ENCODE assay signal across 4 cellular contexts in the genomic region with DNA sequence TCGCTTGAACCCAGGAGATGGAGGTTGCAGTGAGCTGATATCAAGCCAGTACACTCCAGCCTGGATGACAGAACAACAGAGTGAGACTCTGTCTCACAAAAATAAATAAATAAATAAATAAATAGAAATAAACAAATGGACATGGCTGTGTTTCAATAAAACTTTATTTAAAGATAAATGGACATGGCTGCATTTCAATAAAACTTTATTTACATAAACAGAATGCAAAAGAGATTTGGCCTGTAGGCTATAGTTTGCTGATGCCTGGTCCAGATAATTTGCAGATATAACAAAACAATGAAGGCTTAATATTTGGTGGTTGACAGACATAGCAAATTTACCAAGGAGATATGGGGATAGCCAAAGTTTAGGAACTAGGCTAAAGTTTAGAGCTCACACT.
TF ChIP-seq lines count a peak whose summit lies in the region.

No MANE protein-coding gene starts in this region.

TF ChIP-seq in HepG2, 621 proteins besides CTCF, POLR2A, EP300 and RAD21 (continues in another document):
- no peak for TF ChIP-seq DRAP1 (CRISPR knock-in tag; IDR thresholded peaks at IDR 0.05)

TF ChIP-seq in A549, 52 proteins besides CTCF, POLR2A, EP300 and RAD21:
- TF ChIP-seq CBX8 (IDR thresholded peaks at IDR 0.05), result no peak
- no peak for TF ChIP-seq NFE2L2 (conservative IDR thresholded peaks at IDR 0.05; ENCODE audit: low read length)
- TF ChIP-seq RFX5 (IDR thresholded peaks at IDR 0.05), result no peak
- TF ChIP-seq, protein P1, sequence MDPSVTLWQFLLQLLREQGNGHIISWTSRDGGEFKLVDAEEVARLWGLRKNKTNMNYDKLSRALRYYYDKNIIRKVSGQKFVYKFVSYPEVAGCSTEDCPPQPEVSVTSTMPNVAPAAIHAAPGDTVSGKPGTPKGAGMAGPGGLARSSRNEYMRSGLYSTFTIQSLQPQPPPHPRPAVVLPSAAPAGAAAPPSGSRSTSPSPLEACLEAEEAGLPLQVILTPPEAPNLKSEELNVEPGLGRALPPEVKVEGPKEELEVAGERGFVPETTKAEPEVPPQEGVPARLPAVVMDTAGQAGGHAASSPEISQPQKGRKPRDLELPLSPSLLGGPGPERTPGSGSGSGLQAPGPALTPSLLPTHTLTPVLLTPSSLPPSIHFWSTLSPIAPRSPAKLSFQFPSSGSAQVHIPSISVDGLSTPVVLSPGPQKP (IDR thresholded peaks at IDR 0.05; ENCODE audit: low read depth, low read length), result no peak
- TF ChIP-seq REST (IDR thresholded peaks at IDR 0.05), result no peak
- no peak for TF ChIP-seq CEBPB (IDR thresholded peaks at IDR 0.05)
- no peak for TF ChIP-seq MAFK (IDR thresholded peaks at IDR 0.05; ENCODE audit: partially characterized antibody)
- no peak for TF ChIP-seq HOXB13 (CRISPR knock-in tag; IDR thresholded peaks at IDR 0.05; ENCODE audit: low read depth)
- TF ChIP-seq EHMT2 (IDR thresholded peaks at IDR 0.05; ENCODE audit: low read depth), result no peak
- no peak for TF ChIP-seq HOXB5 (CRISPR knock-in tag; IDR thresholded peaks at IDR 0.05)
- TF ChIP-seq HOXA7 (CRISPR knock-in tag; IDR thresholded peaks at IDR 0.05), result no peak
- TF ChIP-seq JUN (IDR thresholded peaks at IDR 0.05), result no peak
- no peak for TF ChIP-seq SREBF2 (IDR thresholded peaks at IDR 0.05)
- TF ChIP-seq NR3C1 (IDR thresholded peaks at IDR 0.05), result no peak

TF ChIP-seq in GM12878, 131 proteins besides CTCF, POLR2A, EP300 and RAD21:
- TF ChIP-seq LARP7 (IDR thresholded peaks at IDR 0.05) (no peak), JUND (IDR thresholded peaks at IDR 0.05; ENCODE audit: low read depth, low read length) (no peak), EZH2 (IDR thresholded peaks at IDR 0.05; ENCODE audit: borderline replicate concordance, control insufficient read depth, low read depth, low read length) (no peak)
- TF ChIP-seq, protein P2, sequence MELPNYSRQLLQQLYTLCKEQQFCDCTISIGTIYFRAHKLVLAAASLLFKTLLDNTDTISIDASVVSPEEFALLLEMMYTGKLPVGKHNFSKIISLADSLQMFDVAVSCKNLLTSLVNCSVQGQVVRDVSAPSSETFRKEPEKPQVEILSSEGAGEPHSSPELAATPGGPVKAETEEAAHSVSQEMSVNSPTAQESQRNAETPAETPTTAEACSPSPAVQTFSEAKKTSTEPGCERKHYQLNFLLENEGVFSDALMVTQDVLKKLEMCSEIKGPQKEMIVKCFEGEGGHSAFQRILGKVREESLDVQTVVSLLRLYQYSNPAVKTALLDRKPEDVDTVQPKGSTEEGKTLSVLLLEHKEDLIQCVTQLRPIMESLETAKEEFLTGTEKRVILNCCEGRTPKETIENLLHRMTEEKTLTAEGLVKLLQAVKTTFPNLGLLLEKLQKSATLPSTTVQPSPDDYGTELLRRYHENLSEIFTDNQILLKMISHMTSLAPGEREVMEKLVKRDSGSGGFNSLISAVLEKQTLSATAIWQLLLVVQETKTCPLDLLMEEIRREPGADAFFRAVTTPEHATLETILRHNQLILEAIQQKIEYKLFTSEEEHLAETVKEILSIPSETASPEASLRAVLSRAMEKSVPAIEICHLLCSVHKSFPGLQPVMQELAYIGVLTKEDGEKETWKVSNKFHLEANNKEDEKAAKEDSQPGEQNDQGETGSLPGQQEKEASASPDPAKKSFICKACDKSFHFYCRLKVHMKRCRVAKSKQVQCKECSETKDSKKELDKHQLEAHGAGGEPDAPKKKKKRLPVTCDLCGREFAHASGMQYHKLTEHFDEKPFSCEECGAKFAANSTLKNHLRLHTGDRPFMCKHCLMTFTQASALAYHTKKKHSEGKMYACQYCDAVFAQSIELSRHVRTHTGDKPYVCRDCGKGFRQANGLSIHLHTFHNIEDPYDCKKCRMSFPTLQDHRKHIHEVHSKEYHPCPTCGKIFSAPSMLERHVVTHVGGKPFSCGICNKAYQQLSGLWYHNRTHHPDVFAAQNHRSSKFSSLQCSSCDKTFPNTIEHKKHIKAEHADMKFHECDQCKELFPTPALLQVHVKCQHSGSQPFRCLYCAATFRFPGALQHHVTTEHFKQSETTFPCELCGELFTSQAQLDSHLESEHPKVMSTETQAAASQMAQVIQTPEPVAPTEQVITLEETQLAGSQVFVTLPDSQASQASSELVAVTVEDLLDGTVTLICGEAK (IDR thresholded peaks at IDR 0.05; ENCODE audit: borderline replicate concordance), result peak; percentile 76

TF ChIP-seq in K562, 482 proteins besides CTCF, POLR2A, EP300 and RAD21:
- TF ChIP-seq RBM15 (IDR thresholded peaks at IDR 0.05; ENCODE audit: insufficient read depth, low read length), result no peak
- TF ChIP-seq, protein P2 (IDR thresholded peaks at IDR 0.05), result peak; percentile 93
- TF ChIP-seq, protein P2 (CRISPR knock-in tag; IDR thresholded peaks at IDR 0.05), result peak; percentile 79
